ENCODE assay signal across 17 cellular contexts in the genomic region with DNA sequence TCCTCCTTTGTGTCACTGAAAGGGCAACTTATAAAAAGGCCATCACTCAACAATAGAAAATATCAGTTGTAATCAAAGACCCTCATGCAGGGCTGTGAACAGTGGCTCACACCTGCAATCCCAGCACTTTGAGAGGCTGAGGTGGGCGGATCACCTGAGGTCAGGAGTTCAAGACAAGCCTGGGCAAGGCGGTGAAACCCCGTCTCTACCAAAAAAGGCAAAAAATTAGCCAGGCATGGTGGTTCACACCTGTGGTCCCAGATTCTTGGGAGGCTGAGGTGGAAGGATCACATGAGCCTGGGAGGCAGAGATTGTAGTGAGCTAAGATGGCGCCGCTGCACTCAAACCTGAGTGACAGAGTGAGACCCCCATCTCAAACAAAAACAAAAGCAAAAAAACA. TPM values are rescaled to one million over a fixed set of nuclear protein-coding genes. Genes with fewer than 3 reads are reported as not detected.
DNase-seq lines count a peak whose midpoint lies in the region; TF ChIP-seq lines count a peak whose summit lies in the region.
"Had no signal": no experiment of that assay in that cellular context is flagged by ENCODE, and none has a peak within 500 bp of the region (broad histone marks: within the 10 kb centered on the region; RNA-seq: fewer than 3 reads in every experiment).

No MANE protein-coding gene starts in this region.

- dilution Hi-C loops in mammary epithelial cell (cut with HindIII; ENCODE audit: low sequenced_read_pairs) = no loop called here

- no peak overlapping the region for H3K27ac Mint-ChIP-seq in activated CD4-positive, alpha-beta T cell treated with anti-CD3 and anti-CD28 coated beads, Interleukin-2, amount 10 ng/mL, durations not matched to agents 24 days and 14 days
- H3K27ac Mint-ChIP-seq: CD14-positive monocyte; CD8-positive, alpha-beta T cell had no signal

- H2AFZ ChIP-seq in mammary epithelial cell (ENCODE audit: low read depth, low read length) (peak overlapping the region; percentile 54), OCI-LY3 (ENCODE audit: low read depth, low read length) (no peak overlapping the region)
- H2AFZ ChIP-seq: GM23248 had no signal

- no peaks in the 10 kb centered on the region for H3K9me3 ChIP-seq in mammary epithelial cell (replicated peaks; ENCODE audit: insufficient read depth, low read length)
- no peaks in the 10 kb centered on the region for H3K9me3 ChIP-seq in breast epithelium
- no peaks in the 10 kb centered on the region for H3K9me3 ChIP-seq in OCI-LY3 (ENCODE audit: insufficient read depth, low read length)
- H3K9me3 ChIP-seq: Caco-2 had no signal

- no peaks in the 10 kb centered on the region for H3K4me1 Mint-ChIP-seq in activated CD4-positive, alpha-beta T cell treated with anti-CD3 and anti-CD28 coated beads, Interleukin-2, amount 10 ng/mL, durations not matched to agents 24 days and 14 days
- H3K4me1 Mint-ChIP-seq: CD14-positive monocyte had no signal

- H4K20me1 ChIP-seq in mammary epithelial cell (ENCODE audit: insufficient read depth, low read length) = no peaks in the 10 kb centered on the region
- no peaks in the 10 kb centered on the region for H4K20me1 ChIP-seq in OCI-LY3 (ENCODE audit: insufficient read depth, low read length)

- H3K27me3 Mint-ChIP-seq in activated CD4-positive, alpha-beta T cell treated with anti-CD3 and anti-CD28 coated beads, Interleukin-2, amount 10 ng/mL, durations not matched to agents 24 days and 14 days = peaks cover 6% of the 10 kb centered on the region

- CTCF ChIA-PET in mammary epithelial cell (lab: Charles Lee; ENCODE audit: low non-redundant PET) = no interaction called here

- BruUV-seq in mammary epithelial cell (replicated peaks; lab: Mats Ljungman, UMichigan) = no TSS peak

- H3K4me2 ChIP-seq in mammary epithelial cell (ENCODE audit: insufficient read depth, low read depth, low read length) (no peak overlapping the region), OCI-LY3 (ENCODE audit: low read length) (peak overlapping the region; percentile 58; the same call in 1 of the 2 replicates)
- H3K4me2 ChIP-seq: KMS-11 had no signal

- peaks cover 3% of the 10 kb centered on the region for H3K9me3 Mint-ChIP-seq in activated CD4-positive, alpha-beta T cell treated with anti-CD3 and anti-CD28 coated beads, Interleukin-2, amount 10 ng/mL, durations not matched to agents 24 days and 14 days

- H3K9ac ChIP-seq in mammary epithelial cell (ENCODE audit: insufficient read depth, low read length) (no peak overlapping the region), OCI-LY3 (ENCODE audit: low read length) (no peak overlapping the region)
- H3K9ac ChIP-seq: GM23248, KMS-11 had no signal

- in situ Hi-C loops in mammary epithelial cell (cut with MboI; ENCODE audit: low sequenced_read_pairs in 2 of 2) = no loop called here

- no peak for TF ChIP-seq POLR2A in breast epithelium (IDR thresholded peaks at IDR 0.05)

- no peaks in the 10 kb centered on the region for H3K36me3 Mint-ChIP-seq in activated CD4-positive, alpha-beta T cell treated with anti-CD3 and anti-CD28 coated beads, Interleukin-2, amount 10 ng/mL, durations not matched to agents 24 days and 14 days (ENCODE audit: low read depth)
- H3K36me3 Mint-ChIP-seq: CD14-positive monocyte; CD8-positive, alpha-beta T cell had no signal

- H3K4me1 ChIP-seq in mammary epithelial cell (ENCODE audit: insufficient read depth, low read length) (no peaks in the 10 kb centered on the region), breast epithelium (no peaks in the 10 kb centered on the region), OCI-LY3 (ENCODE audit: low read length) (peaks cover 40% of the 10 kb centered on the region)
- H3K4me1 ChIP-seq: Caco-2 had no signal

- TF ChIP-seq CTCF in mammary epithelial cell (conservative IDR thresholded peaks at IDR 0.05 in 1 of 2, IDR thresholded peaks at IDR 0.05 in 1 of 2; ENCODE audit: extremely low read depth in 1 of 2, insufficient read depth in 1 of 2, low read depth in 1 of 2, low read length in 2 of 2) = no peak
- no peak for TF ChIP-seq CTCF in breast epithelium (IDR thresholded peaks at IDR 0.05)
- no peak for TF ChIP-seq CTCF in OCI-LY3 (IDR thresholded peaks at IDR 0.05; ENCODE audit: low read depth, low read length)
- TF ChIP-seq CTCF in dorsolateral prefrontal cortex (IDR thresholded peaks at IDR 0.05 in 54 of 56, conservative IDR thresholded peaks at IDR 0.05 in 2 of 56; ENCODE audit: low read depth in 1 of 56, partially characterized antibody in 56 of 56) = no peak

- 74% methylated on average over 5 of the region's 5 CpGs for WGBS in mammary epithelial cell (ENCODE audit: low coverage, missing lambda C conversion rate)

- H3K27me3 ChIP-seq in mammary epithelial cell (ENCODE audit: insufficient read depth, low read length) (no peaks in the 10 kb centered on the region), breast epithelium (no peaks in the 10 kb centered on the region), OCI-LY3 (ENCODE audit: low read depth, low read length) (peaks cover 2% of the 10 kb centered on the region; the same call in 1 of the 2 replicates), dorsolateral prefrontal cortex (no peaks in the 10 kb centered on the region)

- DNase-seq in mammary epithelial cell (no peak), breast epithelium (ENCODE audit: low spot score in 2 of 2) (no peak), dorsolateral prefrontal cortex (no peak), NCI-H1092 (lab: John Stamatoyannopoulos, UW) (no peak)
- DNase-seq in stimulated activated CD8-positive, alpha-beta memory T cell treated with anti-CD3 and anti-CD28 coated beads, Interleukin-4, amount 100 ng/mL, for 48 hours = no peak
- no peak for DNase-seq in activated CD8-positive, alpha-beta memory T cell treated with anti-CD3 and anti-CD28 coated beads, Interleukin-2, amount 50 U/mL, for 48 hours
- no peak for DNase-seq in activated CD4-positive, alpha-beta T cell treated with anti-CD3 and anti-CD28 coated beads, Interleukin-2, amount 10 ng/mL, durations not matched to agents 24 days and 14 days
- DNase-seq: Caco-2; CD8-positive, alpha-beta T cell; DMS53; GF-D8; GM23248; H7 had no signal

- intact Hi-C loops in mammary epithelial cell (cut with micrococcal nuclease) = no loop called here
- intact Hi-C loops in breast epithelium (cut with DNase I; ENCODE audit: low total_unique reads) = no loop called here
- intact Hi-C loops in dorsolateral prefrontal cortex (cut with DNase I) = no loop called here
- intact Hi-C loops in activated CD4-positive, alpha-beta T cell treated with anti-CD3 and anti-CD28 coated beads, Interleukin-2, amount 10 ng/mL, durations not matched to agents 24 days and 14 days (cut with micrococcal nuclease) = no loop called here

- H3K4me3 Mint-ChIP-seq in activated CD4-positive, alpha-beta T cell treated with anti-CD3 and anti-CD28 coated beads, Interleukin-2, amount 10 ng/mL, durations not matched to agents 24 days and 14 days = no peak overlapping the region
- H3K4me3 Mint-ChIP-seq: CD14-positive monocyte; CD8-positive, alpha-beta T cell had no signal

- H3K36me3 ChIP-seq in mammary epithelial cell (ENCODE audit: insufficient read depth, low read length) = no peaks in the 10 kb centered on the region
- H3K36me3 ChIP-seq in breast epithelium = no peaks in the 10 kb centered on the region
- no peaks in the 10 kb centered on the region for H3K36me3 ChIP-seq in OCI-LY3 (replicated peaks; ENCODE audit: low read depth, low read length)

- H3K4me3 ChIP-seq in mammary epithelial cell (replicated peaks in 1 of 3; ENCODE audit: insufficient read depth in 1 of 3, low read depth in 2 of 3, low read length in 3 of 3) = no peak overlapping the region
- no peak overlapping the region for H3K4me3 ChIP-seq in breast epithelium
- H3K4me3 ChIP-seq in OCI-LY3 (ENCODE audit: low read length) = 0 out of 2 replicates have a peak overlapping the region, but pooled peaks have one; percentile 29
- H3K4me3 ChIP-seq in dorsolateral prefrontal cortex = no peak overlapping the region
- H3K4me3 ChIP-seq: GM23248 had no signal

- H3K27ac ChIP-seq in mammary epithelial cell (ENCODE audit: insufficient read depth, low read depth, low read length) (no peak overlapping the region), breast epithelium (no peak overlapping the region), OCI-LY3 (ENCODE audit: low read length) (no peak overlapping the region), dorsolateral prefrontal cortex (peak overlapping the region in 33 of 59 donors; percentile 6 to 86 (median 52))
- H3K27ac ChIP-seq: 22Rv1, GM23248, KMS-11 had no signal

- H3K79me2 ChIP-seq in mammary epithelial cell (ENCODE audit: insufficient read depth, low read length) = no peaks in the 10 kb centered on the region
- H3K79me2 ChIP-seq in OCI-LY3 (ENCODE audit: low read length) = no peaks in the 10 kb centered on the region

RNA-seq across cellular contexts. Expression of a gene that starts 24.7 kb away (rescaled TPM):
- total RNA-seq in mammary epithelial cell (1 to 10 TPM in 1 of 2 donors, under 1 TPM in 1; 0.33 to 1.9 TPM), breast epithelium (1 to 10 TPM in 1 of 3 donors, under 1 TPM in 2; 0.16 to 2.6 (median 0.66) TPM), dorsolateral prefrontal cortex (10 to 100 TPM in 119 of 120 experiments, 1 to 10 TPM in 1; 9.4 to 32.8 (median 20.0) TPM)
- polyA plus RNA-seq in mammary epithelial cell = 3.5 TPM
- polyA minus RNA-seq in mammary epithelial cell = 17.5 TPM
- total RNA-seq in activated CD4-positive, alpha-beta T cell treated with anti-CD3 and anti-CD28 coated beads, Interleukin-2, amount 10 ng/mL, durations not matched to agents 24 days and 14 days = 0.73 and 1.1 TPM in 2 replicates
- total RNA-seq: CD8-positive, alpha-beta T cell had no signal
- polyA plus RNA-seq: CD14-positive monocyte had no signal

Comparison
In these comparisons a context has a peak if more than half of its experiments do, and no peak if none do; other contexts are left out.
1. H3K27ac ChIP-seq: peak in dorsolateral prefrontal cortex (33 of 59); none in mammary epithelial cell (single experiment), breast epithelium (0 of 2) and OCI-LY3 (single experiment).